ENCODE assay signal across 9 cellular contexts in the genomic region with DNA sequence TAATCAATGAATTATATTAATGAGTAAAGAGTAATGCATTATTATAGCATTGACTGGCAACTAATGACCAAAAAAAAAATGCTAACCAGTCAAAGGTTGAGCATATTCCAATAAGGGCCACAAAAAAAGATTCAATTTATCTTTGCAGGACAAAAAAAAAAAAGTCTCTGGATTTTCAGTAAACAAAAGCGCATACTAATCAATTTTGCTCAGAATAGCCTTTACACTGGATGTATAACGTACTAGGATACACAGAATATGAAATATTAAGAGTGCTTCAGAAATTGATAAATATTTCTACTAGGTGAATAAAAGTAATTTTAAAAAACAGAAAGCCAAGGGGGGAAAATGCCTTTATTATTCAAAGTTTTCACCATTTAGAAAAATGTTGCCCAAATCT.
"Had no signal": no experiment of that assay in that cellular context is flagged by ENCODE, and none has a peak within 500 bp of the region (broad histone marks: within the 10 kb centered on the region; RNA-seq: fewer than 3 reads in every experiment).

No MANE protein-coding gene starts in this region.

- H3K9me3 ChIP-seq: HAP-1 had no signal

- H3K9ac ChIP-seq: GM23248, KMS-11 had no signal

- H3K36me3 ChIP-seq: HAP-1 had no signal

- H3K4me3 ChIP-seq: GM23248, HAP-1 had no signal

- H3K27ac ChIP-seq: GM23248, KMS-11 had no signal

- H2AFZ ChIP-seq: GM23248 had no signal

- FAIRE-seq: HTR-8/SVneo had no signal

- DNase-seq: GM23248, GOT3, H7, HFFc6, KBM-7 had no signal

- H3K4me1 ChIP-seq: HAP-1 had no signal

- H3K4me2 ChIP-seq: KMS-11 had no signal

- ATAC-seq: HCT116 had no signal
